28 cellular contexts compared by ENCODE assay signal in genomic region chr1:190170321-190170720, GRCh38.
DNase-seq lines count a peak whose midpoint lies in the region; ATAC-seq, FAIRE-seq and TF ChIP-seq lines count a peak whose summit lies in the region.
"Had no signal": no experiment of that assay in that cellular context is flagged by ENCODE, and none has a peak within 500 bp of the region (broad histone marks: within the 10 kb centered on the region; RNA-seq: fewer than 3 reads in every experiment).

No MANE protein-coding gene starts in this region.

- no peak for ATAC-seq in HG03196 (IDR thresholded peaks at IDR 0.05; ENCODE audit: unreplicated experiment)
- ATAC-seq: A549; activated CD8-positive, alpha-beta T cell treated with anti-CD3 and anti-CD28 coated beads, Interleukin-2, amount 10 ng/mL, durations not matched to agents 7 days and 5 days; body of pancreas; lower lobe of right lung; mucosa of descending colon had no signal

- peak; percentile 84 for DNase-seq in ELR (ENCODE audit: low read depth)
- DNase-seq in RCC 7860 (ENCODE audit: low spot score) = peak; percentile 28
- peak; percentile 55 for DNase-seq in choroid plexus epithelial cell (ENCODE audit: low read depth)
- DNase-seq in iris pigment epithelial cell (ENCODE audit: low read depth) = peak; percentile 75
- DNase-seq in activated T-cell treated with anti-CD3 and anti-CD28 coated beads for 4 hours = no peak
- DNase-seq in frontal cortex (ENCODE audit: low spot score in 2 of 2) = no peak
- no peak for DNase-seq in NCI-H146 (lab: John Stamatoyannopoulos, UW)
- DNase-seq: activated CD8-positive, alpha-beta T cell treated with anti-CD3 and anti-CD28 coated beads, Interleukin-2, amount 10 ng/mL, durations not matched to agents 7 days and 5 days; activated effector memory CD4-positive, alpha-beta T cell treated with Interleukin-2 at 50 U/mL for 16 hours; activated naive CD8-positive, alpha-beta T cell treated with anti-CD3 and anti-CD28 coated beads, Interleukin-2, amount 10 ng/mL, durations not matched to agents 7 days and 5 days; body of pancreas; CD4-positive, alpha-beta memory T cell; effector CD8-positive, alpha-beta T cell; H9; KBM-7; lower lobe of right lung; MM.1S; mucosa of descending colon; NCI-H2081; NCI-H345; NCI-H774; ovary; retina; stimulated activated CD4-positive, alpha-beta T cell treated with anti-CD3 and anti-CD28 coated beads, Interleukin-12 subunit alpha, Interleukin-12 subunit beta, amount 100 ng/mL, for 4 hours; stimulated activated CD4-positive, alpha-beta T cell treated with anti-CD3 and anti-CD28 coated beads, Interleukin-4, amount 100 ng/mL, for 1 hour had no signal

- no peak for TF ChIP-seq CTCF in choroid plexus epithelial cell (conservative IDR thresholded peaks at IDR 0.05; ENCODE audit: low read depth, low read length)

- FAIRE-seq in RCC 7860 (lab: Jason Lieb, UNC) (peak; percentile 79), frontal cortex (lab: Jason Lieb, UNC) (no peak)
- FAIRE-seq: A549, G401.6 had no signal

- H3K4me3 ChIP-seq in choroid plexus epithelial cell (ENCODE audit: low read depth, low read length) = no peak overlapping the region
- H3K4me3 ChIP-seq: A549, body of pancreas, lower lobe of right lung, mucosa of descending colon, ovary had no signal

Comparison
In these comparisons a context has a peak if more than half of its experiments do, and no peak if none do; other contexts are left out.
1. DNase-seq: peak in ELR (single experiment), RCC 7860 (single experiment), choroid plexus epithelial cell (single experiment) and iris pigment epithelial cell (single experiment); none in activated T-cell treated with anti-CD3 and anti-CD28 coated beads for 4 hours (single experiment), frontal cortex (0 of 2) and NCI-H146 (single experiment).